In genomic region chr6:75089921-75090320, GRCh38 we compare ENCODE assay signal across 17 cellular contexts.
A peak's percentile ranks its signal among the peaks of the same experiment; 100 is the strongest.
DNase-seq lines count a peak whose midpoint lies in the region; ATAC-seq and TF ChIP-seq lines count a peak whose summit lies in the region.
"Had no signal": no experiment of that assay in that cellular context is flagged by ENCODE, and none has a peak within 500 bp of the region (broad histone marks: within the 10 kb centered on the region; RNA-seq: fewer than 3 reads in every experiment).

No MANE protein-coding gene starts in this region.

- no peak overlapping the region for H2AFZ ChIP-seq in GM23338
- H2AFZ ChIP-seq: GM23248 had no signal

- no peaks in the 10 kb centered on the region for H3K9me2 ChIP-seq in GM23338 (ENCODE audit: insufficient read depth)

- peaks cover 4% of the 10 kb centered on the region for H3K27me3 Mint-ChIP-seq in GM23338 (ENCODE audit: insufficient read depth, low read depth, poor library complexity)
- no peaks in the 10 kb centered on the region for H3K27me3 Mint-ChIP-seq in osteocyte (ENCODE audit: unreplicated experiment)
- H3K27me3 Mint-ChIP-seq in activated T-cell treated with anti-CD3 and anti-CD28 coated beads, Interleukin-2, amount 50 U/mL, for 4 hours (ENCODE audit: low read depth) = peaks cover 11% of the 10 kb centered on the region

- H3F3A ChIP-seq in GM23338 (replicated peaks; ENCODE audit: low read depth) = no peaks in the 10 kb centered on the region

- H3K4me3 Mint-ChIP-seq in GM23338 = no peak overlapping the region
- H3K4me3 Mint-ChIP-seq in osteocyte (ENCODE audit: unreplicated experiment) = no peak overlapping the region
- H3K4me3 Mint-ChIP-seq in activated T-cell treated with anti-CD3 and anti-CD28 coated beads, Interleukin-2, amount 50 U/mL, for 4 hours = no peak overlapping the region
- H3K4me3 Mint-ChIP-seq: CD14-positive monocyte; CD8-positive, alpha-beta T cell; H9; IgD-negative memory B cell had no signal

- no peaks in the 10 kb centered on the region for H3K36me3 ChIP-seq in GM23338 (ENCODE audit: insufficient read depth)
- peaks cover 0 to 41% (median 18%) of the 10 kb centered on the region in 4 donors for H3K36me3 ChIP-seq in esophagus muscularis mucosa
- H3K36me3 ChIP-seq in tibial artery = peaks cover 7 to 22% (median 18%) of the 10 kb centered on the region in 3 donors

- no peaks in the 10 kb centered on the region for H3K79me2 ChIP-seq in GM23338 (replicated peaks; ENCODE audit: insufficient read depth)

- peak overlapping the region; percentile 21; the same call in 1 of the 2 replicates for H3K27ac Mint-ChIP-seq in GM23338
- peak overlapping the region; percentile 80 for H3K27ac Mint-ChIP-seq in osteocyte (ENCODE audit: unreplicated experiment)
- H3K27ac Mint-ChIP-seq: CD14-positive monocyte; CD8-positive, alpha-beta T cell; H9; IgD-negative memory B cell had no signal

- no peaks in the 10 kb centered on the region for H3K36me3 Mint-ChIP-seq in GM23338 (ENCODE audit: low read depth)
- peaks cover 55% of the 10 kb centered on the region for H3K36me3 Mint-ChIP-seq in osteocyte (ENCODE audit: unreplicated experiment)
- no peaks in the 10 kb centered on the region for H3K36me3 Mint-ChIP-seq in activated T-cell treated with anti-CD3 and anti-CD28 coated beads, Interleukin-2, amount 50 U/mL, for 4 hours (ENCODE audit: insufficient read depth)
- H3K36me3 Mint-ChIP-seq: CD14-positive monocyte; CD8-positive, alpha-beta T cell; IgD-negative memory B cell had no signal

- no peak for TF ChIP-seq POLR2A in esophagus muscularis mucosa (IDR thresholded peaks at IDR 0.05; ENCODE audit: low read depth)

- peak; percentile 17; the same call in 1 of the 3 replicates for ATAC-seq in GM23338
- ATAC-seq in activated T-cell treated with anti-CD3 and anti-CD28 coated beads, Interleukin-2, amount 50 U/mL, for 4 hours = no peak
- ATAC-seq in GM21526 (IDR thresholded peaks at IDR 0.05; ENCODE audit: low FRiP score, unreplicated experiment) = no peak
- no peak for ATAC-seq in HG03571 (IDR thresholded peaks at IDR 0.05; ENCODE audit: unreplicated experiment)
- ATAC-seq: CD8-positive, alpha-beta T cell had no signal

- H3K27ac ChIP-seq in GM23338 (ENCODE audit: low read depth) (no peak overlapping the region), esophagus muscularis mucosa (replicated peaks in 1 of 4) (peak overlapping the region; percentile 44 to 62 (median 52)), tibial artery (peak overlapping the region; percentile 28 to 33), caudate nucleus (ENCODE audit: low read depth, low read length) (no peak overlapping the region)
- H3K27ac ChIP-seq: 22Rv1 had no signal

- no peaks in the 10 kb centered on the region for H3K9me3 Mint-ChIP-seq in GM23338
- no peaks in the 10 kb centered on the region for H3K9me3 Mint-ChIP-seq in osteocyte (ENCODE audit: unreplicated experiment)
- no peaks in the 10 kb centered on the region for H3K9me3 Mint-ChIP-seq in activated T-cell treated with anti-CD3 and anti-CD28 coated beads, Interleukin-2, amount 50 U/mL, for 4 hours
- H3K9me3 Mint-ChIP-seq: CD8-positive, alpha-beta T cell; H9 had no signal

- intact Hi-C loops in esophagus muscularis mucosa (cut with DNase I) (loop anchor here (10.0 kb wide), 1 partner anchor 675 kb away; no protein-coding TSS in a partner anchor), tibial artery (cut with DNase I; ENCODE audit: low total_unique reads) (loop anchor here (5.0 to 10.0 kb wide), 2 partner anchors 435 to 1513 kb away; no protein-coding TSS in a partner anchor)

- no peak overlapping the region for H3K4me2 ChIP-seq in GM23338

- no peak for TF ChIP-seq CTCF in GM23338 (conservative IDR thresholded peaks at IDR 0.05; ENCODE audit: low read depth in 2 of 2)
- TF ChIP-seq CTCF in esophagus muscularis mucosa (IDR thresholded peaks at IDR 0.05) = no peak
- TF ChIP-seq CTCF in osteocyte (IDR thresholded peaks at IDR 0.05) = no peak
- no peak for TF ChIP-seq CTCF in tibial artery (IDR thresholded peaks at IDR 0.05)

- no peak overlapping the region for H3K4me3 ChIP-seq in GM23338
- no peak overlapping the region for H3K4me3 ChIP-seq in esophagus muscularis mucosa
- no peak overlapping the region for H3K4me3 ChIP-seq in tibial artery
- H3K4me3 ChIP-seq: GM23248 had no signal

- peaks cover 8% of the 10 kb centered on the region for H3K27me3 ChIP-seq in GM23338 (ENCODE audit: insufficient read depth)
- H3K27me3 ChIP-seq in esophagus muscularis mucosa = no peaks in the 10 kb centered on the region
- no peaks in the 10 kb centered on the region for H3K27me3 ChIP-seq in tibial artery

- no peak for TF ChIP-seq EP300 in esophagus muscularis mucosa (IDR thresholded peaks at IDR 0.05)

- H3K9me3 ChIP-seq in esophagus muscularis mucosa = no peaks in the 10 kb centered on the region
- no peaks in the 10 kb centered on the region for H3K9me3 ChIP-seq in tibial artery
- H3K9me3 ChIP-seq: Caco-2 had no signal

- DNase-seq in GM23338 (ENCODE audit: low spot score) (peak; percentile 17), esophagus muscularis mucosa (ENCODE audit: extremely low spot score) (no peak), osteocyte (ENCODE audit: extremely low spot score, unreplicated experiment) (no peak), tibial artery (no peak), caudate nucleus (lab: John Stamatoyannopoulos, UW) (no peak)
- no peak for DNase-seq in activated T-cell treated with anti-CD3 and anti-CD28 coated beads, Interleukin-2, amount 50 U/mL, for 4 hours
- DNase-seq: CD8-positive, alpha-beta T cell; DND-41; GDM1; GM23248; H9 had no signal

- H3K4me1 ChIP-seq in GM23338 (ENCODE audit: insufficient read depth) (no peaks in the 10 kb centered on the region; the same call in 1 of the 2 replicates), esophagus muscularis mucosa (peaks cover 0 to 56% (median 48%) of the 10 kb centered on the region in 4 donors), tibial artery (peaks cover 0 to 20% (median 13%) of the 10 kb centered on the region in 4 donors)

- 78% methylated on average over 7 of the region's 8 CpGs for WGBS in esophagus muscularis mucosa

- no peaks in the 10 kb centered on the region for H4K20me1 ChIP-seq in GM23338 (replicated peaks; ENCODE audit: insufficient read depth)

- H3K4me1 Mint-ChIP-seq in GM23338 (peaks cover 11% of the 10 kb centered on the region), osteocyte (ENCODE audit: unreplicated experiment) (peaks cover 14% of the 10 kb centered on the region)
- no peaks in the 10 kb centered on the region for H3K4me1 Mint-ChIP-seq in activated T-cell treated with anti-CD3 and anti-CD28 coated beads, Interleukin-2, amount 50 U/mL, for 4 hours (ENCODE audit: low read depth)
- H3K4me1 Mint-ChIP-seq: CD14-positive monocyte, IgD-negative memory B cell had no signal

TF ChIP-seq in GM23338, 12 proteins besides CTCF, POLR2A, EP300 and RAD21 (continues in another document):
- no peak for TF ChIP-seq JUNB (IDR thresholded peaks at IDR 0.05; ENCODE audit: unreplicated experiment)

Comparison
In these comparisons a context has a peak if more than half of its experiments do, and no peak if none do; other contexts are left out.
1. H3K27ac ChIP-seq: peak in esophagus muscularis mucosa (4 of 4) and tibial artery (2 of 2); none in GM23338 (single experiment) and caudate nucleus (single experiment).